Comparison of ENCODE assay signal across 34 cellular contexts in the genomic region with DNA sequence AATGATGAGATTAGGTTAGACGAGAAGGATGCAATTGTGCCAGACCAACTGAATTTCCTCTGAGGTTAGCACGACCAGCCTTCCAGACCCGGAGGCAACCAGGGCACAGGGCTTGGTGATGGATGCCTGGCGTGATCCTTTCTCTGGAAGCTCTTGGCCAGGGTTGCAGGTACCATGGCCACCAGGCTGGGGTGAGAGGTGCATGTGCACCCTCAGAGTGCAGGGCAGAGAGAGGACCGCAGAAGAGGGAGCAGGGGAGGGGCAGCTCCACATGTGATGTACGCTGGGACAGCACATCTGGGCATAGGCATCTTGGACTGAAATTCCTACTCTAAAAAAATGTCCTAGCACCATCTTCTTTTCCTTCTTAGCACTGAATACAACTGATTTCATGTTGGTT. TPM values are rescaled to one million over a fixed set of nuclear protein-coding genes. Genes with fewer than 3 reads are reported as not detected.
"Had no signal": no experiment of that assay in that cellular context is flagged by ENCODE, and none has a peak within 500 bp of the region (broad histone marks: within the 10 kb centered on the region; RNA-seq: fewer than 3 reads in every experiment).

No MANE protein-coding gene starts in this region.

- H3K27ac ChIP-seq: ovary, parathyroid adenoma, psoas muscle, right lobe of liver, skin epidermis, spleen, suprapubic skin, testis, tibial artery, transverse colon, upper lobe of right lung, uterus had no signal

- H3K9ac ChIP-seq: parathyroid adenoma had no signal

- DNase-seq: naive thymus-derived CD8-positive, alpha-beta T cell; nephron progenitor cell; occipital lobe; ovary; posterior cingulate gyrus; psoas muscle; right cardiac atrium; right lobe of liver; spleen; stimulated activated CD4-positive, alpha-beta T cell treated with anti-CD3 and anti-CD28 coated beads, Interleukin-12 subunit alpha, Interleukin-12 subunit beta, amount 100 ng/mL, for 4 hours; stimulated activated CD4-positive, alpha-beta T cell treated with anti-CD3 and anti-CD28 coated beads, Interleukin-1b, Interleukin-23, amount 100 ng/mL, for 48 hours; stimulated activated CD4-positive, alpha-beta T cell treated with anti-CD3 and anti-CD28 coated beads, Interleukin-4, amount 100 ng/mL, for 1 hour; stimulated activated CD4-positive, alpha-beta T cell treated with anti-CD3 and anti-CD28 coated beads, Interleukin-4, amount 100 ng/mL, for 4 hours; stimulated activated CD8-positive, alpha-beta memory T cell treated with anti-CD3 and anti-CD28 coated beads, Interleukin-4, amount 100 ng/mL, for 48 hours; stimulated activated naive CD4-positive, alpha-beta T cell; stimulated activated naive CD8-positive, alpha-beta T cell treated with anti-CD3 and anti-CD28 coated beads, Interleukin-15, amount 100 ng/mL, for 72 hours; stimulated activated naive CD8-positive, alpha-beta T cell treated with anti-CD3 and anti-CD28 coated beads, Interleukin-15, Interleukin-2, amounts not matched to agents 100 U/mL and 50 U/mL, for 24 hours; substantia nigra; testis; tibial artery; transverse colon; upper lobe of right lung; uterus had no signal

- H3K27me3 ChIP-seq: ovary, right lobe of liver, spleen, suprapubic skin, testis, tibial artery, transverse colon, upper lobe of right lung, uterus had no signal

- H2AFZ ChIP-seq: parathyroid adenoma had no signal

- H3K4me1 ChIP-seq: parathyroid adenoma, psoas muscle, suprapubic skin, testis, tibial artery, upper lobe of right lung, uterus had no signal

- H3K4me3 ChIP-seq: ovary, psoas muscle, right lobe of liver, skin epidermis, smooth muscle cell, spleen, suprapubic skin, testis, tibial artery, transverse colon, upper lobe of right lung, uterus had no signal

- H3K36me3 ChIP-seq: ovary, right lobe of liver, spleen, suprapubic skin, tibial artery, transverse colon, upper lobe of right lung, uterus had no signal

- H3K4me1 Mint-ChIP-seq: neural crest cell had no signal

- H3K9me3 ChIP-seq: ovary, psoas muscle, right lobe of liver, spleen, suprapubic skin, testis, tibial artery, transverse colon, upper lobe of right lung, uterus had no signal

- H3K9me3 Mint-ChIP-seq: naive thymus-derived CD8-positive, alpha-beta T cell; natural killer cell treated with Interleukin-12 subunit alpha and Interleukin-12 subunit beta and Interleukin-15 and Interleukin-18, amount 100 ng/mL, for 72 hours; nephron progenitor cell; neural crest cell; stimulated activated memory B cell treated with anti-CD40 and anti-IgM and Interleukin-4, amounts not matched to agents 10 μg/mL and 1 μg/mL and 100 μg/mL, for 72 hours; stimulated activated naive CD8-positive, alpha-beta T cell treated with anti-CD3 and anti-CD28 coated beads, Interleukin-15, amount 100 ng/mL, for 72 hours; type B pancreatic cell had no signal

- H3K4me3 Mint-ChIP-seq: naive thymus-derived CD8-positive, alpha-beta T cell; natural killer cell treated with Interleukin-12 subunit alpha and Interleukin-12 subunit beta and Interleukin-15 and Interleukin-18, amount 100 ng/mL, for 72 hours; nephron progenitor cell; neural crest cell; stimulated activated memory B cell treated with anti-CD40 and anti-IgM and Interleukin-4, amounts not matched to agents 10 μg/mL and 1 μg/mL and 100 μg/mL, for 72 hours; stimulated activated naive CD8-positive, alpha-beta T cell treated with anti-CD3 and anti-CD28 coated beads, Interleukin-15, amount 100 ng/mL, for 72 hours; type B pancreatic cell had no signal

- H3K27ac Mint-ChIP-seq: natural killer cell treated with Interleukin-12 subunit alpha and Interleukin-12 subunit beta and Interleukin-15 and Interleukin-18, amount 100 ng/mL, for 72 hours; nephron progenitor cell; progenitor cell of endocrine pancreas; stimulated activated naive CD8-positive, alpha-beta T cell treated with anti-CD3 and anti-CD28 coated beads, Interleukin-15, amount 100 ng/mL, for 72 hours; type B pancreatic cell had no signal

- ATAC-seq: naive thymus-derived CD8-positive, alpha-beta T cell; natural killer cell treated with Interleukin-12 subunit alpha and Interleukin-12 subunit beta and Interleukin-15 and Interleukin-18, amount 100 ng/mL, for 72 hours; psoas muscle; right cardiac atrium; right lobe of liver; stimulated activated memory B cell treated with anti-CD40 and anti-IgM and Interleukin-4, amounts not matched to agents 10 μg/mL and 1 μg/mL and 100 μg/mL, for 72 hours; stimulated activated naive CD8-positive, alpha-beta T cell treated with anti-CD3 and anti-CD28 coated beads, Interleukin-15, amount 100 ng/mL, for 72 hours; stimulated activated naive CD8-positive, alpha-beta T cell treated with anti-CD3 and anti-CD28 coated beads, Interleukin-15, Interleukin-2, amounts not matched to agents 100 U/mL and 50 U/mL, for 24 hours; upper lobe of right lung had no signal

- H3K27me3 Mint-ChIP-seq: stimulated activated memory B cell treated with anti-CD40 and anti-IgM and Interleukin-4, amounts not matched to agents 10 μg/mL and 1 μg/mL and 100 μg/mL, for 72 hours; stimulated activated naive CD8-positive, alpha-beta T cell treated with anti-CD3 and anti-CD28 coated beads, Interleukin-15, amount 100 ng/mL, for 72 hours had no signal

- H3K4me2 ChIP-seq: smooth muscle cell had no signal

- H3K36me3 Mint-ChIP-seq: naive thymus-derived CD8-positive, alpha-beta T cell; natural killer cell treated with Interleukin-12 subunit alpha and Interleukin-12 subunit beta and Interleukin-15 and Interleukin-18, amount 100 ng/mL, for 72 hours; stimulated activated memory B cell treated with anti-CD40 and anti-IgM and Interleukin-4, amounts not matched to agents 10 μg/mL and 1 μg/mL and 100 μg/mL, for 72 hours; type B pancreatic cell had no signal

RNA-seq across cellular contexts. Expression of a gene that starts 10.9 kb away (rescaled TPM):
- total RNA-seq: naive thymus-derived CD8-positive, alpha-beta T cell; natural killer cell treated with Interleukin-12 subunit alpha and Interleukin-12 subunit beta and Interleukin-15 and Interleukin-18, amount 100 ng/mL, for 72 hours; neural crest cell; occipital lobe; osteoblast; progenitor cell of endocrine pancreas; psoas muscle; right lobe of liver; spleen; transverse colon; urinary bladder; uterus had no signal
- polyA plus RNA-seq: naive thymus-derived CD8-positive, alpha-beta T cell; ovary; psoas muscle; smooth muscle cell had no signal

RNA-seq across cellular contexts. Expression of a gene that starts 34.9 kb away (rescaled TPM):
- total RNA-seq: naive thymus-derived CD8-positive, alpha-beta T cell; natural killer cell treated with Interleukin-12 subunit alpha and Interleukin-12 subunit beta and Interleukin-15 and Interleukin-18, amount 100 ng/mL, for 72 hours; smooth muscle cell had no signal
- polyA plus RNA-seq: naive thymus-derived CD8-positive, alpha-beta T cell had no signal
